ENCODE assay signal across 22 cellular contexts in the genomic region with DNA sequence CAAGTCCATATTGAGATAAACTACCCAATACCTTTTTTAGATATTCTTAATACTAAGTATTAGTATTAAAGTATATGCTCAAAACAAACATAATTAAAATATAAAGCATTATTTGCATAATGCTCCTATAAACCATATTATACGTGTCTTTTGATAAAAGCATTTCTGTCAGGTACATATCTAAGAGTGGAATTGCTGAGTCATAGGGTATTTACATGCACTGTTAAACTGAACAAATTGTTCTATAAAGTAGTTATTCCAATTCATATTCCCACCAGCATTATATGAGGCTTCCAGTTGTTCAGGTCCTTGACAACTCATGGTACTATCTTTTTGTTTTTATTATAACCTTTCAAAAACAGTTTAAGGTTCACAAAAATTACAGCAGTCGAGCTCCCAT.
"Had no signal": no experiment of that assay in that cellular context is flagged by ENCODE, and none has a peak within 500 bp of the region (broad histone marks: within the 10 kb centered on the region; RNA-seq: fewer than 3 reads in every experiment).

No MANE protein-coding gene starts in this region.

- H3K27ac Mint-ChIP-seq: dendritic cell treated with granulocyte-macrophage colony-stimulating factor and Interleukin-4, amounts not matched to agents 40 ng/mL and 50 ng/mL, for 4 days; effector memory CD8-positive, alpha-beta T cell; memory B cell; mesothelial cell of epicardium; natural killer cell had no signal

- H3K4me1 ChIP-seq: esophagus muscularis mucosa, gastrocnemius medialis, heart right ventricle, left ventricle myocardium inferior, lower lobe of right lung, right atrium auricular region, stomach, transverse colon had no signal

- H3K27me3 Mint-ChIP-seq: dendritic cell treated with granulocyte-macrophage colony-stimulating factor and Interleukin-4, amounts not matched to agents 40 ng/mL and 50 ng/mL, for 4 days; effector memory CD8-positive, alpha-beta T cell; memory B cell had no signal

- H3K9me3 ChIP-seq: gastrocnemius medialis, lower lobe of right lung, right atrium auricular region, thoracic aorta, transverse colon had no signal

- H3K4me3 Mint-ChIP-seq: dendritic cell treated with granulocyte-macrophage colony-stimulating factor and Interleukin-4, amounts not matched to agents 40 ng/mL and 50 ng/mL, for 4 days; effector memory CD8-positive, alpha-beta T cell; memory B cell; mesothelial cell of epicardium; natural killer cell; neural crest cell had no signal

- H3K4me1 Mint-ChIP-seq: memory B cell, mesothelial cell of epicardium, neural crest cell had no signal

- H3K27me3 ChIP-seq: esophagus muscularis mucosa, gastrocnemius medialis, heart right ventricle, right atrium auricular region, stomach, transverse colon had no signal

- H3K27ac ChIP-seq: epithelial cell of prostate, esophagus muscularis mucosa, gastrocnemius medialis, heart right ventricle, left ventricle myocardium inferior, lower lobe of right lung, right atrium auricular region, stomach, thoracic aorta, transverse colon had no signal

- DNase-seq: effector memory CD8-positive, alpha-beta T cell; gastrocnemius medialis; heart right ventricle; hypothalamus; islet precursor cell; left ventricle myocardium inferior; lower lobe of right lung; natural killer cell; small intestine; stimulated activated CD4-positive, alpha-beta T cell treated with anti-CD3 and anti-CD28 coated beads, Interleukin-12 subunit alpha, Interleukin-12 subunit beta, amount 100 ng/mL, for 4 hours; stimulated activated naive CD4-positive, alpha-beta T cell; stomach; substantia nigra; transverse colon had no signal

- H3K4me3 ChIP-seq: esophagus muscularis mucosa, gastrocnemius medialis, heart right ventricle, left ventricle myocardium inferior, lower lobe of right lung, right atrium auricular region, stomach, thoracic aorta, transverse colon had no signal

- H3K36me3 Mint-ChIP-seq: natural killer cell had no signal

- FAIRE-seq: small intestine had no signal

- H3K36me3 ChIP-seq: gastrocnemius medialis, lower lobe of right lung, right atrium auricular region, thoracic aorta, transverse colon had no signal

- H3K9me3 Mint-ChIP-seq: dendritic cell treated with granulocyte-macrophage colony-stimulating factor and Interleukin-4, amounts not matched to agents 40 ng/mL and 50 ng/mL, for 4 days; effector memory CD8-positive, alpha-beta T cell had no signal

- ATAC-seq: effector memory CD8-positive, alpha-beta T cell; gastrocnemius medialis; heart right ventricle; lower lobe of right lung; natural killer cell had no signal
